In the genomic region with DNA sequence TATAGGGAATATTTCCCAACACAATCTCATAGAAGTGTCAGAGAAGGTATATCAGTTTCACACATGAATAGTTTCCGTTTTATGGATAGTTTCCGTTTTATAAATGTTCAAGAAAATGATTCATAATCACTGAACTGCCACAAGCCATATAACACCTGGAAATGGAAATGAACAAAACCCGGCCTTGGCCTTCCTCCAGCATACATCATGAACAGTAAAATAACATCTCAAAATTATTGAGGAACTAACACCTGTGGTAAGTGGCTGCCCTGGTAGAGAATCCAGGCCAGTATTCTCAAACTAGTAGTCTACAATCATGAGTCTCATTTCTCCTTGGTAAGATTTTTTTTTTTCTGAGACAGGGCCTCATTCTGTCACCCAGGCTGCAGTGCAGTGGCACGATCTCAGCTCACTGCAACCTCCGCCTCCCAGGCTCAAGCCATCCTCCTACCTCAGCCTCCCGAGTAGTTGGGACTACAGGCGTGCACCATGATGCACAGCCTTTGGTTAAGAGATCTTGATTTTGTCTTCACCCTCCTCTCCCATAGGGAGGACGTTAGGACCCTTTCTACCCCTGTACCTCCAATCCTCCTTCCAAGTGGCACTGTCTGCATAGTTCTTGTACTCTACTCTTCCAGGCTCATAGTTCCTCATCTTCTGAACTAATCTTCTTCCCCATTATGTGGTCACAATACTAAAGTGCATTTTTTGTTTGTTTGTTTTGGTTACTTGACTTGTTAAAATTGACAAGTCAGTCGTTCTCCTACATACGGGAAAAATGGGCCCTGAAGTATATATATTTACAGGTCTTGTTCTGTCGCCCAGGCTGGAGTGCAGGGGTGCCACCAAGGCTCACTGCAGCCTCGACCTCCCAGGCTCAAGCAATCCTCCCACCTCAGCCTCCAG, we compare ENCODE assay signal across 8 cellular contexts. TPM values are rescaled to one million over a fixed set of nuclear protein-coding genes. Genes with fewer than 3 reads are reported as not detected.
DNase-seq lines count a peak whose midpoint lies in the region; ATAC-seq and TF ChIP-seq lines count a peak whose summit lies in the region.

No MANE protein-coding gene starts in this region.

- peak overlapping the region; percentile 91 for H3K4me3 Mint-ChIP-seq in neural crest cell

- BruUV-seq in mammary epithelial cell (replicated peaks; lab: Mats Ljungman, UMichigan), result no TSS peak

- H3K36me3 ChIP-seq in MM.1S (replicated peaks; ENCODE audit: insufficient read depth, low read length), result no peaks in the 10 kb centered on the region
- no peaks in the 10 kb centered on the region for H3K36me3 ChIP-seq in mammary epithelial cell (ENCODE audit: insufficient read depth, low read length)

- ATAC-seq in GM18511 (IDR thresholded peaks at IDR 0.05; ENCODE audit: unreplicated experiment) (peak; percentile 60), GM18861 (IDR thresholded peaks at IDR 0.05; ENCODE audit: unreplicated experiment) (no peak)

- H3K27me3 Mint-ChIP-seq in neural crest cell (ENCODE audit: low read depth), result peaks cover 10% of the 10 kb centered on the region

- in situ Hi-C loops in mammary epithelial cell (cut with MboI; ENCODE audit: low sequenced_read_pairs in 2 of 2), result loop anchor here in 1 of 2 donors (25.0 kb wide), 1 partner anchor 135 kb away; no protein-coding TSS in a partner anchor

- H3K27me3 ChIP-seq in MM.1S (replicated peaks; ENCODE audit: insufficient read depth, low read length) (no peaks in the 10 kb centered on the region), mammary epithelial cell (ENCODE audit: insufficient read depth, low read length) (no peaks in the 10 kb centered on the region)

- DNase-seq in MM.1S (peak; percentile 56), mammary epithelial cell (no peak), neural crest cell (ENCODE audit: low read depth, low spot score) (no peak), NCI-H2081 treated with DMSO at 0.1 percent for 48 hours (lab: John Stamatoyannopoulos, UW) (no peak), NCI-H2171 treated with DMSO at 0.1 percent for 48 hours (lab: John Stamatoyannopoulos, UW) (no peak), activated gamma-delta T cell treated with Interleukin-2 at 50 U/mL for 16 hours (no peak)

- peak overlapping the region; percentile 65 for H3K4me3 ChIP-seq in MM.1S (ENCODE audit: low read length)
- H3K4me3 ChIP-seq in mammary epithelial cell (replicated peaks in 1 of 3; ENCODE audit: insufficient read depth in 1 of 3, low read depth in 2 of 3, low read length in 3 of 3), result peak overlapping the region; percentile 50 to 70 (median 65)

- 66% methylated on average over 12 of the region's 12 CpGs for WGBS in mammary epithelial cell (ENCODE audit: low coverage, missing lambda C conversion rate)

- H4K20me1 ChIP-seq in MM.1S (ENCODE audit: insufficient read depth, low read length) (no peaks in the 10 kb centered on the region), mammary epithelial cell (ENCODE audit: insufficient read depth, low read length) (no peaks in the 10 kb centered on the region)

- H3K4me1 ChIP-seq in MM.1S (ENCODE audit: low read length), result peaks cover 27% of the 10 kb centered on the region
- H3K4me1 ChIP-seq in mammary epithelial cell (ENCODE audit: insufficient read depth, low read length), result peaks cover 12% of the 10 kb centered on the region

- peaks cover 27% of the 10 kb centered on the region for H3F3A ChIP-seq in MM.1S (ENCODE audit: insufficient read depth, low read length)

- no peak for TF ChIP-seq CTCF in MM.1S (IDR thresholded peaks at IDR 0.05; ENCODE audit: low read length)
- no peak for TF ChIP-seq CTCF in mammary epithelial cell (conservative IDR thresholded peaks at IDR 0.05 in 1 of 2, IDR thresholded peaks at IDR 0.05 in 1 of 2; ENCODE audit: extremely low read depth in 1 of 2, insufficient read depth in 1 of 2, low read depth in 1 of 2, low read length in 2 of 2)
- TF ChIP-seq CTCF in neural crest cell (conservative IDR thresholded peaks at IDR 0.05), result no peak

- no peaks in the 10 kb centered on the region for H3K9me3 Mint-ChIP-seq in neural crest cell

- H3K27ac Mint-ChIP-seq in neural crest cell (ENCODE audit: unreplicated experiment), result no peak overlapping the region

- H3K9me3 ChIP-seq in MM.1S (replicated peaks; ENCODE audit: insufficient read depth, low read length), result no peaks in the 10 kb centered on the region
- H3K9me3 ChIP-seq in mammary epithelial cell (replicated peaks; ENCODE audit: insufficient read depth, low read length), result no peaks in the 10 kb centered on the region

- H2AFZ ChIP-seq in MM.1S (ENCODE audit: low read length) (peak overlapping the region; percentile 51), mammary epithelial cell (ENCODE audit: low read depth, low read length) (no peak overlapping the region)

- peaks cover 5% of the 10 kb centered on the region for H3K4me1 Mint-ChIP-seq in neural crest cell

- H3K9me2 ChIP-seq in MM.1S (replicated peaks; ENCODE audit: insufficient read depth, low read length), result no peaks in the 10 kb centered on the region

- dilution Hi-C loops in mammary epithelial cell (cut with HindIII; ENCODE audit: low sequenced_read_pairs), result no loop called here

- H3K79me2 ChIP-seq in MM.1S (ENCODE audit: low read length), result no peaks in the 10 kb centered on the region
- no peaks in the 10 kb centered on the region for H3K79me2 ChIP-seq in mammary epithelial cell (ENCODE audit: insufficient read depth, low read length)

- intact Hi-C loops in mammary epithelial cell (cut with micrococcal nuclease), result no loop called here

- CTCF ChIA-PET in mammary epithelial cell (lab: Charles Lee; ENCODE audit: low non-redundant PET), result interaction anchor here (0.7 kb wide), 1 partner anchor 414 kb away, joined by 12 read pairs; no protein-coding TSS in a partner anchor

- H3K27ac ChIP-seq in MM.1S (ENCODE audit: low read length) (peak overlapping the region; percentile 90), mammary epithelial cell (ENCODE audit: insufficient read depth, low read depth, low read length) (peak overlapping the region; percentile 65)

- H3K9ac ChIP-seq in MM.1S (ENCODE audit: low read length) (peak overlapping the region; percentile 86), mammary epithelial cell (ENCODE audit: insufficient read depth, low read length) (peak overlapping the region; percentile 62)

- peak overlapping the region; percentile 74 for H3K4me2 ChIP-seq in MM.1S (ENCODE audit: low read depth, low read length)
- H3K4me2 ChIP-seq in mammary epithelial cell (ENCODE audit: insufficient read depth, low read depth, low read length), result peak overlapping the region; percentile 37

- no peaks in the 10 kb centered on the region for H3K36me3 Mint-ChIP-seq in neural crest cell (ENCODE audit: low read depth)

RNA-seq across cellular contexts. Expression of a gene that starts 15.0 kb away (rescaled TPM):
- total RNA-seq in mammary epithelial cell, result 1 to 10 TPM; 2.8 to 3.5 TPM
- 0.93 TPM for polyA plus RNA-seq in mammary epithelial cell
- 3.3 TPM for polyA minus RNA-seq in mammary epithelial cell
- total RNA-seq in neural crest cell, result 2.5 and 2.8 TPM in 2 replicates
